In the genomic region with DNA sequence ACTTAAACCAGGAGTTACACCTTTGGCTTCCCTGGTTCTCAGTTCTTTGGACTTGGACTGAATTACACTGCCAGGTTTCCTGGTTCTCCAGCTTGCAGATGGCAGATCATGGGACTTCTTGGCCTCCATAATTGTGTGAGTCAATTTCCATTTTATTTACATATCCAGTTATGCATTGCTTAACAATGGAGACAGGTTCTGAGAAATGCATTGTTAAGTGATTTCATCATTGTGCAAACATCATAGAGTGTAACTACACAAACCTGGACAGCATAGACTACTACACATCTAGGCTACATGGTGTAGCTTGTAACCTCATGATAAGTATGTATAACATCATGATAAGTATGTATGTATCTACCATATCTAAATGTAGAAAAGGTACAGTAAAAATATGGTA, we compare ENCODE assay signal across 15 cellular contexts.
DNase-seq lines count a peak whose midpoint lies in the region; ATAC-seq, FAIRE-seq and TF ChIP-seq lines count a peak whose summit lies in the region.
"Had no signal": no experiment of that assay in that cellular context is flagged by ENCODE, and none has a peak within 500 bp of the region (broad histone marks: within the 10 kb centered on the region; RNA-seq: fewer than 3 reads in every experiment).

No MANE protein-coding gene starts in this region.

- peak; percentile 20 for ATAC-seq in foreskin keratinocyte
- no peak for ATAC-seq in HG02970 (IDR thresholded peaks at IDR 0.05; ENCODE audit: low FRiP score, unreplicated experiment)
- ATAC-seq in GM21515 (IDR thresholded peaks at IDR 0.05; ENCODE audit: unreplicated experiment): no peak
- ATAC-seq in HG02763 (IDR thresholded peaks at IDR 0.05; ENCODE audit: unreplicated experiment): no peak
- ATAC-seq: right cardiac atrium had no signal

- no peak overlapping the region for H3K4me2 ChIP-seq in Karpas-422 (ENCODE audit: low read depth, low read length, poor library complexity, severe bottlenecking)

- H4K20me1 ChIP-seq in Karpas-422 (ENCODE audit: insufficient read depth, low read depth, low read length): no peaks in the 10 kb centered on the region

- no peak overlapping the region for H3K4me3 ChIP-seq in Karpas-422 (ENCODE audit: low read length)
- H3K4me3 ChIP-seq in bronchial epithelial cell (ENCODE audit: low read depth, low read length): no peak overlapping the region

- H3K4me1 ChIP-seq in Karpas-422 (ENCODE audit: low read length): no peaks in the 10 kb centered on the region
- no peaks in the 10 kb centered on the region for H3K4me1 ChIP-seq in foreskin keratinocyte

- no peak for DNase-seq in D721Med (ENCODE audit: insufficient read length, low spot score)
- DNase-seq in Karpas-422: peak; percentile 27
- DNase-seq in bronchial epithelial cell (ENCODE audit: low read depth): peak; percentile 98
- DNase-seq in foreskin keratinocyte: peak; percentile 59 to 70
- no peak for DNase-seq in GM03348 (ENCODE audit: low spot score)
- DNase-seq: activated B cell treated with CpG ODN at 0.5 μM for 24 hours, NCI-H1092, right cardiac atrium, SHP77, T-helper 2 cell had no signal

- no peak overlapping the region for H2AFZ ChIP-seq in Karpas-422 (ENCODE audit: low read length)

- H3K36me3 ChIP-seq in Karpas-422 (ENCODE audit: insufficient read depth, low read length): no peaks in the 10 kb centered on the region
- H3K36me3 ChIP-seq in bronchial epithelial cell (ENCODE audit: control insufficient read depth, insufficient read depth, low read length): no peaks in the 10 kb centered on the region
- H3K36me3 ChIP-seq: neutrophil had no signal

- H3K27ac ChIP-seq in Karpas-422 (ENCODE audit: low read length) (no peak overlapping the region), foreskin keratinocyte (no peak overlapping the region)
- H3K27ac ChIP-seq: neutrophil had no signal

- FAIRE-seq in D721Med (lab: Jason Lieb, UNC) (peak; percentile 41), bronchial epithelial cell (lab: Jason Lieb, UNC) (no peak)
- FAIRE-seq: colon had no signal

- H3K9ac ChIP-seq in Karpas-422 (ENCODE audit: low read length): no peak overlapping the region

- H3K27me3 ChIP-seq in Karpas-422 (ENCODE audit: low read length): no peaks in the 10 kb centered on the region
- no peaks in the 10 kb centered on the region for H3K27me3 ChIP-seq in bronchial epithelial cell (ENCODE audit: control insufficient read depth, insufficient read depth, low read length)
- no peaks in the 10 kb centered on the region for H3K27me3 ChIP-seq in foreskin keratinocyte
- H3K27me3 ChIP-seq: neutrophil had no signal

- TF ChIP-seq CTCF in D721Med (IDR thresholded peaks at IDR 0.05; ENCODE audit: insufficient read depth, missing control alignments): no peak
- TF ChIP-seq CTCF in bronchial epithelial cell (IDR thresholded peaks at IDR 0.05; ENCODE audit: insufficient read depth, low read length, severe bottlenecking): no peak
- TF ChIP-seq CTCF in foreskin keratinocyte (conservative IDR thresholded peaks at IDR 0.05): no peak

- no peaks in the 10 kb centered on the region for H3K9me3 ChIP-seq in Karpas-422 (ENCODE audit: low read length)
- H3K9me3 ChIP-seq: neutrophil had no signal

- no peaks in the 10 kb centered on the region for H3K79me2 ChIP-seq in Karpas-422 (ENCODE audit: low read length)

- H3K9me2 ChIP-seq in Karpas-422 (replicated peaks; ENCODE audit: insufficient read depth, low read length): no peaks in the 10 kb centered on the region

Comparison
In these comparisons a context has a peak if more than half of its experiments do, and no peak if none do; other contexts are left out.
1. DNase-seq: peak in Karpas-422 (single experiment), bronchial epithelial cell (single experiment) and foreskin keratinocyte (2 of 2); none in D721Med (single experiment) and GM03348 (single experiment).